Comparison of ENCODE assay signal across 23 cellular contexts in genomic region chr4:148961526-148961925, GRCh38.
"Had no signal": no experiment of that assay in that cellular context is flagged by ENCODE, and none has a peak within 500 bp of the region (broad histone marks: within the 10 kb centered on the region; RNA-seq: fewer than 3 reads in every experiment).

No MANE protein-coding gene starts in this region.

- H3K4me3 Mint-ChIP-seq: dendritic cell treated with granulocyte-macrophage colony-stimulating factor and Interleukin-4, amounts not matched to agents 40 ng/mL and 50 ng/mL, for 4 days; endodermal cell; memory B cell; natural killer cell; stimulated activated effector memory CD8-positive, alpha-beta T cell treated with anti-CD3 and anti-CD28 coated beads, Interleukin-12 subunit alpha, Interleukin-12 subunit beta, amount 100 ng/mL, for 72 hours had no signal

- H3K4me2 ChIP-seq: smooth muscle cell had no signal

- ATAC-seq: foreskin keratinocyte; heart right ventricle; natural killer cell; pancreas; sciatic nerve; stimulated activated effector memory CD8-positive, alpha-beta T cell treated with anti-CD3 and anti-CD28 coated beads, Interleukin-12 subunit alpha, Interleukin-12 subunit beta, amount 100 ng/mL, for 72 hours; stimulated activated naive CD8-positive, alpha-beta T cell treated with anti-CD3 and anti-CD28 coated beads, Interleukin-15, Interleukin-2, amounts not matched to agents 100 U/mL and 50 U/mL, for 24 hours had no signal

- H3K4me1 Mint-ChIP-seq: memory B cell; natural killer cell; stimulated activated effector memory CD8-positive, alpha-beta T cell treated with anti-CD3 and anti-CD28 coated beads, Interleukin-12 subunit alpha, Interleukin-12 subunit beta, amount 100 ng/mL, for 72 hours had no signal

- H3K27me3 ChIP-seq: colonic mucosa, esophagus muscularis mucosa, heart right ventricle, neutrophil, pancreas, suprapubic skin, transverse colon, vagina had no signal

- H3K36me3 ChIP-seq: colonic mucosa, esophagus muscularis mucosa, heart right ventricle, neutrophil, pancreas, suprapubic skin, transverse colon, vagina had no signal

- H3K4me3 ChIP-seq: colonic mucosa, esophagus muscularis mucosa, heart right ventricle, pancreas, smooth muscle cell, suprapubic skin, transverse colon, vagina had no signal

- H3K27ac Mint-ChIP-seq: dendritic cell treated with granulocyte-macrophage colony-stimulating factor and Interleukin-4, amounts not matched to agents 40 ng/mL and 50 ng/mL, for 4 days; endodermal cell; memory B cell; natural killer cell; stimulated activated effector memory CD8-positive, alpha-beta T cell treated with anti-CD3 and anti-CD28 coated beads, Interleukin-12 subunit alpha, Interleukin-12 subunit beta, amount 100 ng/mL, for 72 hours had no signal

- H3K27me3 Mint-ChIP-seq: dendritic cell treated with granulocyte-macrophage colony-stimulating factor and Interleukin-4, amounts not matched to agents 40 ng/mL and 50 ng/mL, for 4 days; memory B cell had no signal

- H3K27ac ChIP-seq: colonic mucosa, esophagus muscularis mucosa, foreskin keratinocyte, heart right ventricle, neutrophil, pancreas, suprapubic skin, transverse colon, vagina had no signal

- H3K9me3 ChIP-seq: colonic mucosa, esophagus muscularis mucosa, neutrophil, pancreas, suprapubic skin, transverse colon, vagina had no signal

- H3K4me1 ChIP-seq: colonic mucosa, esophagus muscularis mucosa, heart right ventricle, pancreas, suprapubic skin, vagina had no signal

- H3K9me3 Mint-ChIP-seq: endodermal cell had no signal

- DNase-seq: colonic mucosa; effector CD8-positive, alpha-beta T cell; endodermal cell; foreskin keratinocyte; glutamatergic neuron; heart right ventricle; hippocampal formation; natural killer cell; pancreas; stimulated activated CD4-positive, alpha-beta T cell treated with anti-CD3 and anti-CD28 coated beads, Interleukin-12 subunit alpha, Interleukin-12 subunit beta, amount 100 ng/mL, for 4 hours; stimulated activated CD4-positive, alpha-beta T cell treated with anti-CD3 and anti-CD28 coated beads, Interleukin-1b, Interleukin-23, amount 100 ng/mL, for 48 hours; stimulated activated CD4-positive, alpha-beta T cell treated with anti-CD3 and anti-CD28 coated beads, Interleukin-4, amount 100 ng/mL, for 1 hour; stimulated activated naive CD8-positive, alpha-beta T cell treated with anti-CD3 and anti-CD28 coated beads, Interleukin-15, Interleukin-2, amounts not matched to agents 100 U/mL and 50 U/mL, for 24 hours; transverse colon had no signal
